In genomic region chr14:69191340-69192111, GRCh38 we compare ENCODE assay signal across 8 cellular contexts. TPM values are rescaled to one million over a fixed set of nuclear protein-coding genes. Genes with fewer than 3 reads are reported as not detected.
DNase-seq lines count a peak whose midpoint lies in the region; ATAC-seq and TF ChIP-seq lines count a peak whose summit lies in the region.

Gene EXD2, plus strand, starts transcription at chr14:69191498. Its CDS starts 17,973 bp downstream, at chr14:69209471.

- intact Hi-C loops in vagina (cut with DNase I): no loop called here

- peak within 1 kb of the TSS; percentile 66 for H3K4me3 ChIP-seq in GM12864 (ENCODE audit: low read depth, low read length)
- peak within 1 kb of the TSS; percentile 89 for H3K4me3 ChIP-seq in astrocyte of the cerebellum (ENCODE audit: low read depth, low read length)
- peak within 1 kb of the TSS; percentile 87 for H3K4me3 ChIP-seq in rectal smooth muscle tissue (ENCODE audit: low read length)
- peak within 1 kb of the TSS; percentile 80 to 99 for H3K4me3 ChIP-seq in vagina

- H3K4me3 Mint-ChIP-seq in T-helper 2 cell treated with Interferon-gamma antibody and Interleukin-4, amounts not matched to agents 5 μg/mL and 100 μg/mL, for 36 hours: peak within 1 kb of the TSS; percentile 90

- H3K36me3 ChIP-seq in rectal smooth muscle tissue (ENCODE audit: control insufficient read depth, insufficient read depth, low read length): no peaks in the 10 kb centered on the region
- no peaks in the 10 kb centered on the region for H3K36me3 ChIP-seq in vagina

- H3K36me3 Mint-ChIP-seq in T-helper 2 cell treated with Interferon-gamma antibody and Interleukin-4, amounts not matched to agents 5 μg/mL and 100 μg/mL, for 36 hours (ENCODE audit: low read depth): peaks cover 1% of the 10 kb centered on the region

- H3K27me3 ChIP-seq in rectal smooth muscle tissue (ENCODE audit: control insufficient read depth, insufficient read depth, low read length): no peaks in the 10 kb centered on the region
- no peaks in the 10 kb centered on the region for H3K27me3 ChIP-seq in vagina

- H3K9ac ChIP-seq in rectal smooth muscle tissue (ENCODE audit: low read length): peak within 1 kb of the TSS; percentile 91

- H3K27ac ChIP-seq in rectal smooth muscle tissue (ENCODE audit: low read depth, low read length): peak within 1 kb of the TSS; percentile 63
- H3K27ac ChIP-seq in vagina: peak within 1 kb of the TSS; percentile 88

- TF ChIP-seq CTCF in GM12864 (IDR thresholded peaks at IDR 0.05; ENCODE audit: low read depth, low read length, missing control alignments): no peak
- no peak for TF ChIP-seq CTCF in astrocyte of the cerebellum (IDR thresholded peaks at IDR 0.05; ENCODE audit: low read depth, low read length, missing control alignments)
- TF ChIP-seq CTCF in vagina (IDR thresholded peaks at IDR 0.05): no peak

- no peak for TF ChIP-seq POLR2A in vagina (IDR thresholded peaks at IDR 0.05)

- H3K27ac Mint-ChIP-seq in T-helper 2 cell treated with Interferon-gamma antibody and Interleukin-4, amounts not matched to agents 5 μg/mL and 100 μg/mL, for 36 hours: peak within 1 kb of the TSS; percentile 73

- peaks cover 11% of the 10 kb centered on the region for H3K27me3 Mint-ChIP-seq in T-helper 2 cell treated with Interferon-gamma antibody and Interleukin-4, amounts not matched to agents 5 μg/mL and 100 μg/mL, for 36 hours (ENCODE audit: low read depth)

- in situ Hi-C loops in astrocyte of the cerebellum (cut with HindIII; ENCODE audit: low sequenced_read_pairs): no loop called here

- ATAC-seq in HG02678 (IDR thresholded peaks at IDR 0.05; ENCODE audit: unreplicated experiment): peak; percentile 84

- no peaks in the 10 kb centered on the region for H3K9me3 Mint-ChIP-seq in T-helper 2 cell treated with Interferon-gamma antibody and Interleukin-4, amounts not matched to agents 5 μg/mL and 100 μg/mL, for 36 hours

- peaks cover 21% of the 10 kb centered on the region for H3K4me1 Mint-ChIP-seq in T-helper 2 cell treated with Interferon-gamma antibody and Interleukin-4, amounts not matched to agents 5 μg/mL and 100 μg/mL, for 36 hours (ENCODE audit: low read depth)

- DNase-seq in GM12864 (ENCODE audit: low read depth): peak; percentile 68
- DNase-seq in NCI-H1436 (lab: John Stamatoyannopoulos, UW): peak; percentile 91
- DNase-seq in T-helper 2 cell treated with Interferon-gamma antibody and Interleukin-4, amounts not matched to agents 5 μg/mL and 100 μg/mL, for 36 hours (ENCODE audit: low spot score): peak; percentile 63
- peak; percentile 42 for DNase-seq in astrocyte of the cerebellum (ENCODE audit: low read depth)
- DNase-seq in hepatic stellate cell (ENCODE audit: low spot score): peak; percentile 91
- peak in 1 of 2 donors; percentile 87 for DNase-seq in vagina (ENCODE audit: extremely low spot score in 2 of 2)

- no peaks in the 10 kb centered on the region for H3K9me3 ChIP-seq in vagina

- H3K4me1 ChIP-seq in rectal smooth muscle tissue (ENCODE audit: control insufficient read depth, insufficient read depth, low read length) (no peaks in the 10 kb centered on the region), vagina (peaks cover 9% of the 10 kb centered on the region)

RNA-seq across cellular contexts. Expression of gene EXD2, which starts in this region (rescaled TPM):
- 14.5 TPM for total RNA-seq in vagina
